Comparison of ENCODE assay signal across 36 cellular contexts in genomic region chr2:75580156-75580555, GRCh38. TPM values are rescaled to one million over a fixed set of nuclear protein-coding genes. Genes with fewer than 3 reads are reported as not detected.
"Had no signal": no experiment of that assay in that cellular context is flagged by ENCODE, and none has a peak within 500 bp of the region (broad histone marks: within the 10 kb centered on the region; RNA-seq: fewer than 3 reads in every experiment).

No MANE protein-coding gene starts in this region.

- DNase-seq: Karpas-422, Kasumi-1, MG63, MM.1S, MV-4-11, NCI-H1048, NCI-H1092, NCI-H1092 treated with DMSO at 0.1 percent for 48 hours, NCI-H1105, NCI-H1105 treated with DMSO at 0.1 percent for 48 hours, NCI-H1417, NCI-H1417 treated with DMSO at 0.1 percent for 48 hours, NCI-H1436, NCI-H1436 treated with DMSO at 0.1 percent for 48 hours, NCI-H146, NCI-H1694, NCI-H1694 treated with DMSO at 0.1 percent for 48 hours, NCI-H187, NCI-H187 treated with DMSO at 0.1 percent for 48 hours, NCI-H1930, NCI-H2029, NCI-H2029 treated with DMSO at 0.1 percent for 48 hours, NCI-H2081, NCI-H2081 treated with DMSO at 0.1 percent for 48 hours, NCI-H2107, NCI-H2171, NCI-H2171 treated with DMSO at 0.1 percent for 48 hours, NCI-H2227 treated with DMSO at 0.1 percent for 48 hours, NCI-H226, NCI-H345, NCI-H446, NCI-H446 treated with DMSO at 0.1 percent for 48 hours, NCI-H510A, NCI-H510A treated with DMSO at 0.1 percent for 48 hours, NCI-H524 had no signal

- H3K9me3 ChIP-seq: MG63 had no signal

- H3K27me3 ChIP-seq: MG63 had no signal

- H3K36me3 ChIP-seq: MG63 had no signal

- H3K4me3 ChIP-seq: MG63 had no signal

RNA-seq across cellular contexts. Expression of gene EVA1A, which starts 19.4 kb away (rescaled TPM):
- total RNA-seq: NCI-H460 had no signal
